9 cellular contexts compared by ENCODE assay signal in genomic region chr1:198088360-198089071, GRCh38.
DNase-seq lines count a peak whose midpoint lies in the region; ATAC-seq and TF ChIP-seq lines count a peak whose summit lies in the region.
"Had no signal": no experiment of that assay in that cellular context is flagged by ENCODE, and none has a peak within 500 bp of the region (broad histone marks: within the 10 kb centered on the region; RNA-seq: fewer than 3 reads in every experiment).

No MANE protein-coding gene starts in this region.

- TF ChIP-seq CTCF in BE2C (IDR thresholded peaks at IDR 0.05; ENCODE audit: low read depth, low read length) (peak; percentile 69), astrocyte of the cerebellum (IDR thresholded peaks at IDR 0.05; ENCODE audit: low read depth, low read length, missing control alignments) (peak; percentile 62), tibial nerve (IDR thresholded peaks at IDR 0.05) (peak; percentile 43 to 55 (median 51))

- H3K27me3 ChIP-seq in BE2C (no peaks in the 10 kb centered on the region), tibial nerve (no peaks in the 10 kb centered on the region)
- H3K27me3 ChIP-seq: neutrophil had no signal

- no peak for TF ChIP-seq EP300 in tibial nerve (IDR thresholded peaks at IDR 0.05)

- H3K4me3 ChIP-seq in BE2C (ENCODE audit: low read depth, low read length) (no peak overlapping the region), astrocyte of the cerebellum (ENCODE audit: low read depth, low read length) (no peak overlapping the region), tibial nerve (no peak overlapping the region)

- TF ChIP-seq POLR2A in GM18505 (IDR thresholded peaks at IDR 0.05; ENCODE audit: borderline replicate concordance, extremely low read depth, insufficient read depth, insufficient read length) (no peak), tibial nerve (IDR thresholded peaks at IDR 0.05) (no peak)

- DNase-seq in BE2C (no peak), NAMALWA (ENCODE audit: low spot score) (peak; percentile 60), astrocyte of the cerebellum (ENCODE audit: low read depth) (peak; percentile 24), islet precursor cell (peak; percentile 59), tibial nerve (ENCODE audit: low spot score in 2 of 2) (no peak), NCI-H345 treated with DMSO at 0.1 percent for 48 hours (lab: John Stamatoyannopoulos, UW; ENCODE audit: unreplicated experiment) (no peak), NCI-H2029 (lab: John Stamatoyannopoulos, UW) (no peak)

- WGBS in tibial nerve, 2 donors, result 29 to 31% methylated on average over 4 of the region's 4 CpGs

- H3K36me3 ChIP-seq in BE2C (no peaks in the 10 kb centered on the region), tibial nerve (no peaks in the 10 kb centered on the region)
- H3K36me3 ChIP-seq: neutrophil had no signal

- peak; percentile 56 for ATAC-seq in GM18505 (IDR thresholded peaks at IDR 0.05; ENCODE audit: unreplicated experiment)

- in situ Hi-C loops in astrocyte of the cerebellum (cut with HindIII; ENCODE audit: low sequenced_read_pairs), result no loop called here

- H3K27ac ChIP-seq in tibial nerve, result no peak overlapping the region
- H3K27ac ChIP-seq: neutrophil had no signal

- H3K4me1 ChIP-seq in BE2C (no peaks in the 10 kb centered on the region), tibial nerve (no peaks in the 10 kb centered on the region)

- H3K9me3 ChIP-seq in BE2C, result no peaks in the 10 kb centered on the region
- H3K9me3 ChIP-seq in tibial nerve, result no peaks in the 10 kb centered on the region
- H3K9me3 ChIP-seq: neutrophil had no signal

Comparison
In these comparisons a context has a peak if more than half of its experiments do, and no peak if none do; other contexts are left out.
1. DNase-seq: peak in NAMALWA (single experiment), astrocyte of the cerebellum (single experiment) and islet precursor cell (single experiment); none in BE2C (single experiment), tibial nerve (0 of 2), NCI-H345 treated with DMSO at 0.1 percent for 48 hours (single experiment) and NCI-H2029 (single experiment).
2. Peak in every context shown above with its lines, with median percentiles within 50 percentile points of each other: CTCF ChIP-seq.